In the genomic region with DNA sequence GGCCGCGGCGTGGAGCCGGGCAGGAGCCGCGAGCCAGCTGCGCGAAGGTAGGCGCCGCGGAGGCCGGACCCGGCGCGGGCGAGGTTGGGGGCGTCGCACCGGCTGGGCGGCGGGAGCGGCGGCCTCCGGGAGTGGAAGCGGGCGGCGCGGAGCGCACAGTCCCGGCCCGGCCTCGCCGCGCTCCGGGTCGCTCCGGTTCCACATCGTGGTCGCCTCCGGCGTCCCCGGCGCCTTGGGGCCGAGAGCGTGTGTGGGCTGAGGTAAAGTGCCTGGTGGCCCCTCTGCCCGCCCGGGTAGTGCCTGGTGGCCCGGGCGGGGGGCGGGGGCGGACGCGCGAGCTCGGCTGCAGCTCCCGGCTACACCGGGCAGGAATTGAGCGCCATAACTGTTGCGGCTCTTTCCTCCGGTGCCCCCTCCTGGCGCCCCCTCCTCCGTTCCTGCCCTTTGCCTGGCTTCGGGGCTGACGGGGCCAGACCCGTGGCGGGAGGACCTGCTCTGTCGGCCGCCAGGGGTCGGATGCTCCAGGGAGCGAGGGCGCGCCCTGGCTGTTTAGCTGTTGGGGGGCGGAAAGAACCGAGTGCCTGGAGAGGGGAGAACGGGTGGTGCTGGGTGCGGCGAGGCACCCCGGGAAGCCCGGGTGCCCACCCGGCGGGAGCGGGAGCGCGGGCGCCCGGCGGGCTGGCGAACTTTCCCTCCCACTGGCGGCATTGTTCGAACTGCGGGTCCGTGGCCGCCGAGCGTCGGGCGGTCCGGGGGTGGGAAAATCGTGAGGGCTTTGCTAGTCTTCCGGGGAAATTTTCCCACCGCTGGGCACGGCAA, we compare ENCODE assay signal across 8 cellular contexts. TPM values are rescaled to one million over a fixed set of nuclear protein-coding genes. Genes with fewer than 3 reads are reported as not detected.
A peak's percentile ranks its signal among the peaks of the same experiment; 100 is the strongest.
DNase-seq lines count a peak whose midpoint lies in the region; ATAC-seq and TF ChIP-seq lines count a peak whose summit lies in the region.

No MANE protein-coding gene starts in this region.

- H3F3A ChIP-seq in smooth muscle cell (ENCODE audit: low read depth): no peaks in the 10 kb centered on the region

- H3K79me2 ChIP-seq in smooth muscle cell (ENCODE audit: low read depth): peaks cover 28% of the 10 kb centered on the region

- peak overlapping the region; percentile 56 to 83 (median 72) for H3K27ac ChIP-seq in body of pancreas
- H3K27ac ChIP-seq in smooth muscle cell (ENCODE audit: low read depth): no peak overlapping the region

- peak overlapping the region; percentile 50 for H3K9ac ChIP-seq in smooth muscle cell (ENCODE audit: low read depth)

- H3K27me3 ChIP-seq in body of pancreas: no peaks in the 10 kb centered on the region
- H3K27me3 ChIP-seq in smooth muscle cell (ENCODE audit: low read depth): no peaks in the 10 kb centered on the region

- intact Hi-C loops in body of pancreas (cut with DNase I): no loop called here

- H2AFZ ChIP-seq in smooth muscle cell (ENCODE audit: low read depth): peak overlapping the region; percentile 32

- H3K36me3 ChIP-seq in body of pancreas (replicated peaks in 1 of 2; ENCODE audit: insufficient read depth in 1 of 2, low read depth in 2 of 2): no peaks in the 10 kb centered on the region
- no peaks in the 10 kb centered on the region for H3K36me3 ChIP-seq in smooth muscle cell (ENCODE audit: low read depth)

- no peaks in the 10 kb centered on the region for H4K20me1 ChIP-seq in smooth muscle cell (ENCODE audit: low read depth)

- peak; percentile 33 to 55 (median 47) for TF ChIP-seq CTCF in body of pancreas (IDR thresholded peaks at IDR 0.05)
- TF ChIP-seq CTCF in smooth muscle cell (IDR thresholded peaks at IDR 0.05; ENCODE audit: borderline replicate concordance, insufficient read depth, poor library complexity, severe bottlenecking): peak; percentile 44

- TF ChIP-seq POLR2A in body of pancreas (IDR thresholded peaks at IDR 0.05): no peak

- H3K9me3 ChIP-seq in body of pancreas (no peaks in the 10 kb centered on the region), smooth muscle cell (replicated peaks; ENCODE audit: low read depth) (no peaks in the 10 kb centered on the region)

- H3K4me3 ChIP-seq in body of pancreas: peak overlapping the region; percentile 60
- H3K4me3 ChIP-seq in smooth muscle cell: peak overlapping the region; percentile 59

- in situ Hi-C loops in SK-MEL-5 (cut with HindIII; ENCODE audit: low pct_unique_long_range_greater_than_20kb, low sequenced_read_pairs) (no loop called here), G401 (cut with HindIII; ENCODE audit: low sequenced_read_pairs) (no loop called here)

- peak overlapping the region; percentile 86 for H3K4me2 ChIP-seq in smooth muscle cell

- WGBS in body of pancreas, 2 donors: 0% methylated on average over 10 to 19 of the region's 102 CpGs
- WGBS in smooth muscle cell (ENCODE audit: low lambda C conversion rate): 47% methylated on average over 82 of the region's 102 CpGs

- DNase-seq in NCI-H345 (lab: John Stamatoyannopoulos, UW) (peak; percentile 25), NCI-H345 treated with DMSO at 0.1 percent for 48 hours (lab: John Stamatoyannopoulos, UW; ENCODE audit: unreplicated experiment) (no peak), SK-MEL-5 (ENCODE audit: low read depth, low spot score) (peak; percentile 52), body of pancreas (peak; percentile 30 to 63 (median 44)), iPS-NIHi11 (ENCODE audit: low spot score) (peak; percentile 68), smooth muscle cell (lab: John Stamatoyannopoulos, UW; ENCODE audit: unreplicated experiment) (peak; percentile 5), G401 (ENCODE audit: low spot score) (no peak)

- peak; percentile 43 for ATAC-seq in HG03460 (IDR thresholded peaks at IDR 0.05; ENCODE audit: unreplicated experiment)
- peak; percentile 57 for ATAC-seq in body of pancreas

- H3K4me1 ChIP-seq in body of pancreas (peaks cover 25% of the 10 kb centered on the region), smooth muscle cell (ENCODE audit: low read depth) (peaks cover 6% of the 10 kb centered on the region)

RNA-seq across cellular contexts. Expression of gene JADE3, which starts 0.7 kb away (rescaled TPM):
- total RNA-seq in SK-MEL-5 (2014; rRNA removed; shearing (Covaris generic)): 9.0 and 9.4 TPM in 2 replicates
- 7.9 and 9.6 TPM in 2 replicates for polyA plus RNA-seq in SK-MEL-5 (2015; cell fraction: cytosol; rRNA removed)
- polyA plus RNA-seq in SK-MEL-5 (2015; cell fraction: nucleus; rRNA removed): 6.7 and 6.8 TPM in 2 replicates
- total RNA-seq in body of pancreas (1 to 10 TPM; 2.3 to 9.3 TPM), smooth muscle cell (6.7 and 7.2 TPM in 2 replicates)
- 2.0 and 4.3 TPM in 2 replicates for polyA plus RNA-seq in smooth muscle cell
- 6.9 and 17.3 TPM in 2 replicates for total RNA-seq in G401 (2014; rRNA removed; shearing (Covaris generic))

Comparison
In these comparisons a context has a peak if more than half of its experiments do, and no peak if none do; other contexts are left out.
1. DNase-seq: peak in NCI-H345 (single experiment), SK-MEL-5 (single experiment), body of pancreas (4 of 4), iPS-NIHi11 (single experiment) and smooth muscle cell (single experiment); none in NCI-H345 treated with DMSO at 0.1 percent for 48 hours (single experiment) and G401 (single experiment).